In genomic region chr9:35656841-35657326, GRCh38 we compare ENCODE assay signal across 8 cellular contexts. TPM values are rescaled to one million over a fixed set of nuclear protein-coding genes. Genes with fewer than 3 reads are reported as not detected.
DNase-seq lines count a peak whose midpoint lies in the region; ATAC-seq and TF ChIP-seq lines count a peak whose summit lies in the region.

No MANE protein-coding gene starts in this region.

- H3K9me2 ChIP-seq in MM.1S (replicated peaks; ENCODE audit: insufficient read depth, low read length), result no peaks in the 10 kb centered on the region

- H4K20me1 ChIP-seq in MM.1S (ENCODE audit: insufficient read depth, low read length), result no peaks in the 10 kb centered on the region

- H3K4me1 ChIP-seq in MM.1S (ENCODE audit: low read length), result peaks cover 13% of the 10 kb centered on the region; the same call in 1 of the 2 replicates

- no peaks in the 10 kb centered on the region for H3K9me3 Mint-ChIP-seq in natural killer cell

- H3K36me3 ChIP-seq in MM.1S (replicated peaks; ENCODE audit: insufficient read depth, low read length), result no peaks in the 10 kb centered on the region

- H3K4me1 Mint-ChIP-seq in natural killer cell, result peaks cover 48 to 59% of the 10 kb centered on the region in 2 donors

- H3K4me2 ChIP-seq in MM.1S (ENCODE audit: low read depth, low read length), result peak overlapping the region; percentile 89

- ATAC-seq in natural killer cell, result no peak

- peaks cover 6% of the 10 kb centered on the region for H3K36me3 Mint-ChIP-seq in natural killer cell

- in situ Hi-C loops in G401 (cut with HindIII; ENCODE audit: low sequenced_read_pairs), result no loop called here

- intact Hi-C loops in dorsolateral prefrontal cortex (cut with DNase I), result loop anchor here (1.0 to 5.0 kb wide), 3 partner anchors 53 to 155 kb away; partner anchors contain the start of genes CREB3 (in 1 of the 2), SPAG8 (in 1 of the 2) and TLN1 (in 1 of the 2)
- intact Hi-C loops in natural killer cell (cut with micrococcal nuclease), result loop anchor here (1.0 kb wide), 1 partner anchor 10 kb away; no protein-coding TSS in a partner anchor

- H2AFZ ChIP-seq in MM.1S (ENCODE audit: low read length), result peak overlapping the region; percentile 44

- CTCF ChIA-PET in AG04450 (lab: Charles Lee), result interaction anchor here (1.0 to 3.7 kb wide), 4 partner anchors 10 to 73 kb away, joined by 3 to 30 read pairs (median 10); partner anchors contain the start of genes CREB3 and TLN1

- peak overlapping the region; percentile 97 for H3K4me3 Mint-ChIP-seq in natural killer cell

- peak overlapping the region; percentile 48 for H3K4me3 ChIP-seq in AG04450 (ENCODE audit: low read depth, low read length)
- peak overlapping the region; percentile 33; the same call in 1 of the 2 replicates for H3K4me3 ChIP-seq in MM.1S (ENCODE audit: low read length)
- H3K4me3 ChIP-seq in dorsolateral prefrontal cortex, result peak overlapping the region; percentile 61 to 99 (median 93)

- peak overlapping the region; percentile 96 for H3K27ac ChIP-seq in AG04450 (ENCODE audit: low read depth, low read length)
- peak overlapping the region; percentile 91; the same call in 1 of the 2 replicates for H3K27ac ChIP-seq in MM.1S (ENCODE audit: low read length)
- H3K27ac ChIP-seq in dorsolateral prefrontal cortex, result peak overlapping the region; percentile 80 to 100 (median 98)

- peaks cover 3% of the 10 kb centered on the region; the same call in 1 of the 2 replicates for H3K9me3 ChIP-seq in AG04450 (ENCODE audit: control insufficient read depth, insufficient read depth, low read length)
- H3K9me3 ChIP-seq in MM.1S (replicated peaks; ENCODE audit: insufficient read depth, low read length), result no peaks in the 10 kb centered on the region

- TF ChIP-seq CTCF in AG04450 (IDR thresholded peaks at IDR 0.05; ENCODE audit: low read depth, low read length) (no peak), MM.1S (IDR thresholded peaks at IDR 0.05; ENCODE audit: low read length) (no peak), dorsolateral prefrontal cortex (IDR thresholded peaks at IDR 0.05 in 54 of 56, conservative IDR thresholded peaks at IDR 0.05 in 2 of 56; ENCODE audit: low read depth in 1 of 56, partially characterized antibody in 56 of 56) (no peak), natural killer cell (IDR thresholded peaks at IDR 0.05) (no peak)

- no peak for DNase-seq in AG04450 (ENCODE audit: low read depth, low spot score)
- no peak for DNase-seq in MM.1S
- DNase-seq in dorsolateral prefrontal cortex, result no peak
- no peak for DNase-seq in natural killer cell
- no peak for DNase-seq in HPDE6-E6E7 (ENCODE audit: extremely low spot score)
- no peak for DNase-seq in CD1c-positive myeloid dendritic cell (ENCODE audit: extremely low spot score)
- no peak for DNase-seq in NAMALWA (ENCODE audit: low spot score)
- no peak for DNase-seq in G401 (ENCODE audit: low spot score)

- peaks cover 14% of the 10 kb centered on the region for H3K79me2 ChIP-seq in MM.1S (ENCODE audit: low read length)

- no peak overlapping the region for H3K9ac ChIP-seq in MM.1S (ENCODE audit: low read length)

- peaks cover 3 to 8% of the 10 kb centered on the region in 2 donors for H3K27me3 Mint-ChIP-seq in natural killer cell (ENCODE audit: low read depth in 2 of 2)

- peak overlapping the region; percentile 95 to 100 for H3K27ac Mint-ChIP-seq in natural killer cell

- H3F3A ChIP-seq in MM.1S (ENCODE audit: insufficient read depth, low read length), result peaks cover 20% of the 10 kb centered on the region

- H3K27me3 ChIP-seq in AG04450 (ENCODE audit: control insufficient read depth, insufficient read depth, low read length) (no peaks in the 10 kb centered on the region), MM.1S (replicated peaks; ENCODE audit: insufficient read depth, low read length) (no peaks in the 10 kb centered on the region), dorsolateral prefrontal cortex (no peaks in the 10 kb centered on the region)

- POLR2A ChIA-PET in AG04450 (lab: Yijun Ruan, JAX), result interaction anchor here (0.5 to 3.8 kb wide), 9 partner anchors 12 to 71 kb away, joined by 3 to 75 read pairs (median 6); partner anchors contain the start of gene TPM2

RNA-seq across cellular contexts. Expression of gene RMRP, which starts 0.9 kb away (rescaled TPM):
- polyA plus RNA-seq in AG04450 (2011; rRNA removed), result 173 and 306 TPM in 2 replicates
- polyA minus RNA-seq in AG04450 (2011; rRNA and poly(A)+ RNA removed), result 6,565 and 7,222 TPM in 2 replicates
- total RNA-seq in dorsolateral prefrontal cortex (1,000 to 10,000 TPM in 119 of 120 experiments, 100 to 1,000 TPM in 1; 532 to 8,708 (median 3,979) TPM), natural killer cell (1,000 to 10,000 TPM; 5,042 to 6,602 (median 5,874) TPM)
- total RNA-seq in G401 (2014; rRNA removed; shearing (Covaris generic)), result 4,372 and 15,582 TPM in 2 replicates

RNA-seq across cellular contexts. Expression of gene CCDC107, which starts 1.2 kb away (rescaled TPM):
- 11.8 TPM in 2 replicates for polyA plus RNA-seq in AG04450 (2011; rRNA removed)
- 5.1 and 7.8 TPM in 2 replicates for polyA minus RNA-seq in AG04450 (2011; rRNA and poly(A)+ RNA removed)
- total RNA-seq in dorsolateral prefrontal cortex, result 10 to 100 TPM; 11.4 to 26.1 (median 18.2) TPM
- total RNA-seq in natural killer cell, result 10 to 100 TPM; 30.9 to 37.9 (median 36.8) TPM
- 7.6 and 19.3 TPM in 2 replicates for total RNA-seq in G401 (2014; rRNA removed; shearing (Covaris generic))

RNA-seq across cellular contexts. Expression of gene SIT1, which starts 6.2 kb away (rescaled TPM):
- not detected in 2 replicates for polyA plus RNA-seq in AG04450 (2011; rRNA removed)
- polyA minus RNA-seq in AG04450 (2011; rRNA and poly(A)+ RNA removed), result not detected in 2 replicates
- total RNA-seq in dorsolateral prefrontal cortex, result under 1 TPM in 5 of 120 experiments, not detected in 115; 0.38 to 0.64 (median 0.43) TPM
- 1 to 10 TPM in 2 of 3 donors, not detected in 1; 1.2 to 1.4 TPM for total RNA-seq in natural killer cell
- not detected in 2 replicates for total RNA-seq in G401 (2014; rRNA removed; shearing (Covaris generic))

RNA-seq across cellular contexts. Expression of gene ARHGEF39, which starts 8.1 kb away (rescaled TPM):
- polyA plus RNA-seq in AG04450 (2011; rRNA removed), result 1.1 and 1.2 TPM in 2 replicates
- 1.7 and 2.9 TPM in 2 replicates for polyA minus RNA-seq in AG04450 (2011; rRNA and poly(A)+ RNA removed)
- total RNA-seq in dorsolateral prefrontal cortex (1 to 10 TPM in 16 of 120 experiments, under 1 TPM in 69, not detected in 35; 0.11 to 2.3 (median 0.57) TPM), natural killer cell (1 to 10 TPM; 1.3 to 3.2 (median 1.5) TPM)
- 12.3 and 12.4 TPM in 2 replicates for total RNA-seq in G401 (2014; rRNA removed; shearing (Covaris generic))

RNA-seq across cellular contexts. Expression of gene CA9, which starts 16.8 kb away (rescaled TPM):
- polyA plus RNA-seq in AG04450 (2011; rRNA removed), result 1.2 and 1.3 TPM in 2 replicates
- 0.83 TPM in 1 of 2 replicates, not detected in the other for polyA minus RNA-seq in AG04450 (2011; rRNA and poly(A)+ RNA removed)
- total RNA-seq in dorsolateral prefrontal cortex (1 to 10 TPM in 19 of 120 experiments, under 1 TPM in 31, not detected in 70; 0.34 to 6.1 (median 0.82) TPM), natural killer cell (not detected)
- total RNA-seq in G401 (2014; rRNA removed; shearing (Covaris generic)), result 0.86 TPM in 1 of 2 replicates, not detected in the other

Comparison
In these comparisons a context has a peak if more than half of its experiments do, and no peak if none do; other contexts are left out.
1. H3K4me3 ChIP-seq: peak in every context shown above with its lines; median percentile 93 in dorsolateral prefrontal cortex; 48 in AG04450; 33 in MM.1S.